In the genomic region with DNA sequence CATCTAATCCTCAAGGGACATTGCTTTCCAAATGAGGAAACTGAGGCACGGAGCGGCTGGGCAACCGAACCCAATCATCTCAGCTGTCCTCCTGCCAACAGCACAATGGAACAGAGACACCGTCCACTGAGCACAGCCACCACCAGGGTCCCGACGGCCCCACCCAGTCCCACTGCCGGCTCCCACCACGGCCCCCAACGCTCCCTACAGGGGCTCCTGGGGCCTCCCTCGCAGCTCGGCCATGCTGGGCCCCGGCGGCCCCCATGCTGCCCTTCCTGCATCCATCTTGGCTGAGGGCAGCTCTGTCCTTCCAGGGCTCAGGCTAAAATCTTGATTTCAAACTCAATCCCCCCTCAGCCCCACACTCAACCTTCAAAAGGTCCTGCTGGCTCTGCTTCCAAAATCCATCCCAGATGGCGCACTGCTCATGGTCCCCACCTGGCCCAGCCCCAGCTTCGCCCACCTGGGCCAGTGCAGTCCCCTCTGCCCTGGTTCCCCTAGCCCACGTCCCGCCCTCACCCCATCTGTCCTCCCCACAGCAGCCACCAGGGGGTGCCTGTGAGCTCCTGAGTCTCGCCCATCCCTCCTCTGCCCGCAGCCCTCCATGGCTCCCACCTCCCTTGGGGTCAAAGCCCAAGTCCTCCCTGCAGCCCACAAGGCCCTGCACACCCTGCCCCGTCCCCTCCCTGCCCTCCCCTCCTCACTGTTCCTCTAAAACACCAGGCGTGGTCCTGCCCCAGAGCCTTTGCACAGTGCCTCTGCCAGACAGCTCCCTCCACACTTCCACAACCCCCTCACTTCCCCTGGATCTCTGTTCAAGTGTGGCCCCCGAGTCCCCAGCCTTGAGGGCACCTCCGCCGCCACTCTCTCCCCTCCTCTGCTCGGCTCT, we compare ENCODE assay signal across 8 cellular contexts. TPM values are rescaled to one million over a fixed set of nuclear protein-coding genes. Genes with fewer than 3 reads are reported as not detected.
DNase-seq lines count a peak whose midpoint lies in the region; ATAC-seq and TF ChIP-seq lines count a peak whose summit lies in the region.

No MANE protein-coding gene starts in this region.

- no peak overlapping the region for H2BK120ac ChIP-seq in trophoblast cell (ENCODE audit: insufficient read depth, low read length, poor library complexity)

- no peak overlapping the region for H3K23ac ChIP-seq in trophoblast cell (ENCODE audit: low read length)

- no peak overlapping the region for H3K18ac ChIP-seq in trophoblast cell (ENCODE audit: low read length)

- no peaks in the 10 kb centered on the region for H3K27me3 ChIP-seq in effector memory CD4-positive, alpha-beta T cell (replicated peaks; ENCODE audit: control insufficient read depth, insufficient read depth, low read length, poor library complexity, severe bottlenecking)
- H3K27me3 ChIP-seq in trophoblast cell (ENCODE audit: insufficient read depth, low read length) = no peaks in the 10 kb centered on the region

- no peak overlapping the region for H4K91ac ChIP-seq in trophoblast cell (ENCODE audit: low read depth, low read length)

- H3K79me1 ChIP-seq in trophoblast cell (ENCODE audit: low read length) = peaks cover 3% of the 10 kb centered on the region

- H3K4me3 ChIP-seq in GM12865 (ENCODE audit: low read depth, low read length) = no peak overlapping the region
- no peak overlapping the region for H3K4me3 ChIP-seq in effector memory CD4-positive, alpha-beta T cell (ENCODE audit: insufficient read depth, low read depth, low read length, poor library complexity, severe bottlenecking)
- H3K4me3 ChIP-seq in trophoblast cell (ENCODE audit: low read depth, low read length) = no peak overlapping the region

- H3K79me2 ChIP-seq in trophoblast cell (ENCODE audit: control insufficient read depth, insufficient read depth, low read length, poor library complexity) = no peaks in the 10 kb centered on the region

- no peak overlapping the region for H2AFZ ChIP-seq in trophoblast cell (ENCODE audit: insufficient read depth, low read length, poor library complexity)

- H4K8ac ChIP-seq in trophoblast cell (ENCODE audit: low read depth, low read length) = no peak overlapping the region

- H3K9me3 ChIP-seq in effector memory CD4-positive, alpha-beta T cell (ENCODE audit: control insufficient read depth, low read length) = no peaks in the 10 kb centered on the region
- peaks cover 6% of the 10 kb centered on the region for H3K9me3 ChIP-seq in trophoblast cell (ENCODE audit: insufficient read depth, low read depth, low read length)

- H3K4me2 ChIP-seq in trophoblast cell (ENCODE audit: low read length) = no peak overlapping the region

- H3K9ac ChIP-seq in trophoblast cell (ENCODE audit: low read length) = no peak overlapping the region

- no peak for DNase-seq in GM12865 (ENCODE audit: low read depth)
- DNase-seq in activated CD4-positive, alpha-beta T cell treated with anti-CD3 and anti-CD28 coated beads for 1 hour = peak; percentile 29
- peak; percentile 30 to 43 (median 38) for DNase-seq in effector memory CD4-positive, alpha-beta T cell
- DNase-seq in trophoblast cell = peak in 1 of 2 donors; percentile 40
- no peak for DNase-seq in hippocampal formation (lab: John Stamatoyannopoulos, UW)
- DNase-seq in cerebellar cortex (ENCODE audit: low spot score) = no peak
- no peak for DNase-seq in midbrain (lab: John Stamatoyannopoulos, UW)

- peaks cover 12% of the 10 kb centered on the region for H3K4me1 ChIP-seq in effector memory CD4-positive, alpha-beta T cell (ENCODE audit: control insufficient read depth, insufficient read depth, low read length, poor library complexity, severe bottlenecking)
- H3K4me1 ChIP-seq in trophoblast cell (ENCODE audit: control insufficient read depth in 1 of 2, insufficient read depth in 2 of 2, low read length in 2 of 2) = peaks cover 5 to 10% of the 10 kb centered on the region in 2 experiments

- TF ChIP-seq CTCF in GM12865 (IDR thresholded peaks at IDR 0.05; ENCODE audit: insufficient read depth, low read depth, low read length, missing control alignments) = peak; percentile 72

- peak overlapping the region; percentile 30 for H3K4ac ChIP-seq in trophoblast cell (ENCODE audit: low read depth, low read length)

- H2BK5ac ChIP-seq in trophoblast cell (ENCODE audit: low read depth, low read length, poor library complexity) = no peak overlapping the region

- peaks cover 5% of the 10 kb centered on the region for H3K36me3 ChIP-seq in effector memory CD4-positive, alpha-beta T cell (ENCODE audit: control insufficient read depth, insufficient read depth, low read length)
- H3K36me3 ChIP-seq in trophoblast cell (ENCODE audit: control insufficient read depth in 1 of 2, insufficient read depth in 2 of 2, low read length in 2 of 2) = peaks cover 6 to 12% of the 10 kb centered on the region in 2 experiments

- ATAC-seq in GM21737 (IDR thresholded peaks at IDR 0.05; ENCODE audit: unreplicated experiment) = no peak

- H2AK5ac ChIP-seq in trophoblast cell (ENCODE audit: low read length) = no peak overlapping the region

- no peak overlapping the region for H2BK12ac ChIP-seq in trophoblast cell (ENCODE audit: low read length)

- WGBS in trophoblast cell (ENCODE audit: extremely low coverage, insufficient coverage, insufficient read length) = no CpG with 5 or more reads among the region's 25 CpGs

- H3K14ac ChIP-seq in trophoblast cell (ENCODE audit: low read length) = no peak overlapping the region

- H3K27ac ChIP-seq in effector memory CD4-positive, alpha-beta T cell (ENCODE audit: insufficient read depth, low read length, poor library complexity, severe bottlenecking) = no peak overlapping the region
- H3K27ac ChIP-seq in trophoblast cell (ENCODE audit: low read depth, low read length) = no peak overlapping the region

- no peak overlapping the region for H4K12ac ChIP-seq in trophoblast cell (ENCODE audit: low read depth, low read length)

RNA-seq across cellular contexts. Expression of a gene that starts 7.9 kb away (rescaled TPM):
- 36.1 and 36.6 TPM in 2 replicates for polyA plus RNA-seq in trophoblast cell (2013)

RNA-seq across cellular contexts. Expression of a gene that starts 15.8 kb away (rescaled TPM):
- polyA plus RNA-seq in trophoblast cell (2013) = 117 and 137 TPM in 2 replicates

Comparison
In these comparisons a context has a peak if more than half of its experiments do, and no peak if none do; other contexts are left out.
1. DNase-seq: peak in activated CD4-positive, alpha-beta T cell treated with anti-CD3 and anti-CD28 coated beads for 1 hour (single experiment) and effector memory CD4-positive, alpha-beta T cell (3 of 3); none in GM12865 (single experiment), hippocampal formation (0 of 2), cerebellar cortex (single experiment) and midbrain (single experiment).